In the genomic region with DNA sequence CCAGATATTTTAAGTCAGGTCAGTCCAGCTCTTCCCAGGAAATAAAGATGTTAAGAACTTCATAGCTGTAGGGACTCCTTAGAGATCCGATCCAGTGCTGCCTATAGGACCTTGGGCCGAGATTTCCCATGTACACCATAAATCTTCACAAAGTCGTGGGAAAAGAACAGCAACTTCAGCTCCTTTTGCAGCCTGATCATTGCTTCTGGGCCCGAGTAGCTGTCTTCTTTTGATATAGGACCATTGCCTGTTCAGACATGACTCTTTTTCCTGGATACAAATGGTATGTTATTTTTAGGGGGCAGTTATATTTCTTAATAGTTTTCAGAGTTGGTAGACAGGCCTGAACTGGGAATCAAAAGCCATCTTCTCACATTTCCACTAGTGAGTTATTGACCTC, we compare ENCODE assay signal across 16 cellular contexts. TPM values are rescaled to one million over a fixed set of nuclear protein-coding genes. Genes with fewer than 3 reads are reported as not detected.
DNase-seq lines count a peak whose midpoint lies in the region; FAIRE-seq and TF ChIP-seq lines count a peak whose summit lies in the region.
"Had no signal": no experiment of that assay in that cellular context is flagged by ENCODE, and none has a peak within 500 bp of the region (broad histone marks: within the 10 kb centered on the region; RNA-seq: fewer than 3 reads in every experiment).

No MANE protein-coding gene starts in this region.

- no peaks in the 10 kb centered on the region for H3K27me3 ChIP-seq in A673 (replicated peaks; ENCODE audit: insufficient read depth, low read depth, low read length, poor library complexity)
- no peaks in the 10 kb centered on the region for H3K27me3 ChIP-seq in osteoblast (ENCODE audit: insufficient read depth, low read length)
- H3K27me3 ChIP-seq: heart right ventricle had no signal

- no peak for TF ChIP-seq CTCF in A673 (conservative IDR thresholded peaks at IDR 0.05; ENCODE audit: low read depth, low read length)
- TF ChIP-seq CTCF in epithelial cell of esophagus (IDR thresholded peaks at IDR 0.05; ENCODE audit: insufficient read depth, low read depth, low read length, missing control alignments), result no peak
- no peak for TF ChIP-seq CTCF in osteoblast (IDR thresholded peaks at IDR 0.05; ENCODE audit: extremely low read depth, low read depth, low read length)

- H4K20me1 ChIP-seq in osteoblast (ENCODE audit: insufficient read depth, low read length), result no peaks in the 10 kb centered on the region

- H3K4me2 ChIP-seq in osteoblast (ENCODE audit: insufficient read depth, low read length), result peak overlapping the region; percentile 53

- FAIRE-seq in HTR-8/SVneo (lab: Jason Lieb, UNC), result no peak
- FAIRE-seq: endometrium had no signal

- H3K4me1 ChIP-seq in A673 (ENCODE audit: insufficient read depth, low read length, poor library complexity, severe bottlenecking) (peaks cover 95% of the 10 kb centered on the region), osteoblast (ENCODE audit: insufficient read depth, low read length) (peaks cover 22% of the 10 kb centered on the region)

- intact Hi-C loops in A673 (cut with micrococcal nuclease; ENCODE audit: unreplicated experiment), result loop anchor here (5.0 to 10.0 kb wide), 2 partner anchors 33 to 460 kb away; no protein-coding TSS in a partner anchor

- TSS peak; percentile 15 for BruUV-seq in A673 (replicated peaks; lab: Mats Ljungman, UMichigan)

- H2AFZ ChIP-seq in osteoblast (ENCODE audit: low read length), result peak overlapping the region; percentile 23

- CTCF ChIA-PET in A673 (lab: Charles Lee), result interaction anchor here (0.7 kb wide), 1 partner anchor 11 kb away, joined by 10 read pairs; no protein-coding TSS in a partner anchor

- H3K9ac ChIP-seq in SK-N-MC (ENCODE audit: insufficient read length), result peak overlapping the region; percentile 37

- POLR2A ChIA-PET in A673 (lab: Charles Lee; ENCODE audit: low non-redundant PET), result interaction anchor here (0.5 to 1.4 kb wide), 3 partner anchors 13 to 163 kb away, joined by 4 to 10 read pairs (median 6); no protein-coding TSS in a partner anchor

- H3K79me2 ChIP-seq in osteoblast (ENCODE audit: insufficient read depth, low read length), result peaks cover 12% of the 10 kb centered on the region

- H3K4me3 ChIP-seq in A673 (ENCODE audit: low read depth, low read length, poor library complexity, severe bottlenecking) (peak overlapping the region; percentile 31), SK-N-MC (peak overlapping the region; percentile 57), epithelial cell of esophagus (ENCODE audit: low read length) (peak overlapping the region; percentile 20), osteoblast (ENCODE audit: insufficient read depth, low read length) (no peak overlapping the region)

- peak; percentile 88 for DNase-seq in A673 (ENCODE audit: low spot score)
- no peak for DNase-seq in SK-N-MC (ENCODE audit: low read depth, low spot score)
- DNase-seq in epithelial cell of esophagus (ENCODE audit: low read depth), result peak; percentile 55
- no peak for DNase-seq in osteoblast (ENCODE audit: insufficient read length, low spot score, missing footprints)
- DNase-seq in SIG-M5 (lab: John Stamatoyannopoulos, UW), result no peak
- DNase-seq in SKM-1 treated with dmso at 0.1 percent for 144 hours (lab: John Stamatoyannopoulos, UW; ENCODE audit: unreplicated experiment), result no peak
- no peak for DNase-seq in HTR-8/SVneo (ENCODE audit: insufficient read length, low spot score)
- DNase-seq in NCI-H526 treated with DMSO at 0.1 percent for 48 hours (lab: John Stamatoyannopoulos, UW), result no peak
- DNase-seq: activated CD4-positive, CD25-positive, alpha-beta regulatory T cell; activated naive CD4-positive, alpha-beta T cell treated with anti-CD3 and anti-CD28 coated beads, Interleukin-2, amount 50 U/mL, for 16 hours; COR-L47; heart right ventricle; NCI-H1105; T-cell had no signal

- H3K27ac ChIP-seq in A673 (ENCODE audit: low read depth, low read length, poor library complexity, severe bottlenecking), result peak overlapping the region; percentile 93
- peak overlapping the region; percentile 84 for H3K27ac ChIP-seq in SK-N-MC
- H3K27ac ChIP-seq in osteoblast (ENCODE audit: low read depth, low read length), result peak overlapping the region; percentile 93

- H3K9me3 ChIP-seq in A673 (ENCODE audit: low read depth, low read length, poor library complexity, severe bottlenecking), result no peaks in the 10 kb centered on the region
- no peaks in the 10 kb centered on the region for H3K9me3 ChIP-seq in SK-N-MC (ENCODE audit: low read depth, low read length)
- H3K9me3 ChIP-seq in osteoblast (ENCODE audit: low read depth, low read length), result no peaks in the 10 kb centered on the region
- H3K9me3 ChIP-seq: heart right ventricle had no signal

- H3K36me3 ChIP-seq in A673 (ENCODE audit: insufficient read depth, low read length, poor library complexity, severe bottlenecking), result peaks cover 7% of the 10 kb centered on the region
- peaks cover 8% of the 10 kb centered on the region for H3K36me3 ChIP-seq in SK-N-MC (ENCODE audit: insufficient read depth, low read length)
- H3K36me3 ChIP-seq in osteoblast (ENCODE audit: insufficient read depth, low read length), result no peaks in the 10 kb centered on the region
- H3K36me3 ChIP-seq: heart right ventricle had no signal

RNA-seq across cellular contexts. Expression of a gene that starts 20.5 kb away (rescaled TPM):
- total RNA-seq in A673 (2021) (207 and 233 TPM in 2 replicates), osteoblast (14.7 and 14.8 TPM in 2 replicates)
- total RNA-seq: G401 had no signal

Comparison
In these comparisons a context has a peak if more than half of its experiments do, and no peak if none do; other contexts are left out.
1. DNase-seq: peak in A673 (single experiment) and epithelial cell of esophagus (single experiment); none in SK-N-MC (single experiment), osteoblast (single experiment), SIG-M5 (single experiment), SKM-1 treated with dmso at 0.1 percent for 144 hours (single experiment), HTR-8/SVneo (single experiment) and NCI-H526 treated with DMSO at 0.1 percent for 48 hours (single experiment).
2. RNA of a gene that starts 20.5 kb away (total RNA-seq): 207 to 233 TPM in A673; 14.7 to 14.8 TPM in osteoblast; every median in the first group is over 10 times any median in the second.
3. Peak in every context shown above with its lines, with median percentiles within 50 percentile points of each other: H3K27ac ChIP-seq.